19 cellular contexts compared by ENCODE assay signal in the genomic region with DNA sequence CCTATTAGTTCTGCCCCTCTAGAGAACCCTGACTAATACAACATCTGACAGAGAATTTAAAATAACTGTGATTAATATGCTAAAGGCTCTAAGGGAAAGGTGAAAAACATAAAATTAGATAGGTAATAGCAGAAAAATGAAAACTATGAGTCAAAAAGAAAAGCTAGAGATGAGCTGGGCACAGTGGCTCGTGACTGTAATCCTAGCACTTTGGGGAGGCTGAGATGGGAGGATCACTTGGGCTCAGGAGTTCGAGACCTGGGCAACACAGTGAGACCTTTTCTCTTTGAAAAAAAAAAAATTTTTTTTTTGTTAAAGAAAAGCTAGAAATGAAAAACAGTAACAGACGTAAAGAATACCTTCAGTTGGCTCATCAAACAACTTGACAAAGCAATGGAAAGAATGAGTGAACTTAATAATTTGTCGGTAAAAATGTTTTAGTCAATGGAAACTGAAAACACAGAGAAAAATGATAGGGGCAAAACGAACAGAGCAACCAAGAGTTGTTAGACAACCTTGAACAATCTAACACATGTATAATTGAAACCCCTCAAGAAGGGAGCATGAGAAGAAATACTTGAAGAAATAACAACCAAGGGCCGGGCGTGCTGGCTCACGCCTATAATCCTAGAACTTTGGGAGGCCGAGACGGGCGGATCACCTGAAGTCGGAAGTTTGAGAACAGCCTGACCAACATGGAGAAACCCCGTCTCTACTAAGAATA.
"Had no signal": no experiment of that assay in that cellular context is flagged by ENCODE, and none has a peak within 500 bp of the region (broad histone marks: within the 10 kb centered on the region; RNA-seq: fewer than 3 reads in every experiment).

No MANE protein-coding gene starts in this region.

- DNase-seq: activated B cell treated with CpG ODN at 0.5 μM for 24 hours; activated effector memory CD4-positive, alpha-beta T cell treated with anti-CD3 and anti-CD28 coated beads, Interleukin-2, amount 50 U/mL, for 16 hours; adrenal gland; gastrocnemius medialis; head of caudate nucleus; lower lobe of right lung; naive thymus-derived CD8-positive, alpha-beta T cell; SHP77 treated with DMSO at 0.1 percent for 48 hours; SK-N-SH had no signal

- H3K4me1 ChIP-seq: adrenal gland, breast epithelium, gastrocnemius medialis, lower lobe of right lung, prostate gland, right atrium auricular region, tibial nerve had no signal

- H3K4me3 Mint-ChIP-seq: activated B cell treated with CpG ODN at 0.5 μM for 24 hours; naive thymus-derived CD8-positive, alpha-beta T cell; stimulated activated naive CD8-positive, alpha-beta T cell treated with anti-CD3 and anti-CD28 coated beads, Interleukin-15, Interleukin-2, amounts not matched to agents 100 ng/mL and 50 ng/mL, for 24 hours; T-helper 2 cell treated with Interferon-gamma antibody and Interleukin-4, amounts not matched to agents 5 μg/mL and 100 μg/mL, for 36 hours had no signal

- H3K4me3 ChIP-seq: adrenal gland, breast epithelium, coronary artery, gastrocnemius medialis, lower lobe of right lung, prostate gland, right atrium auricular region, tibial nerve had no signal

- H3K27me3 Mint-ChIP-seq: activated B cell treated with CpG ODN at 0.5 μM for 24 hours; naive thymus-derived CD8-positive, alpha-beta T cell; stimulated activated naive CD8-positive, alpha-beta T cell treated with anti-CD3 and anti-CD28 coated beads, Interleukin-15, Interleukin-2, amounts not matched to agents 100 ng/mL and 50 ng/mL, for 24 hours had no signal

- ATAC-seq: gastrocnemius medialis; lower lobe of right lung; naive thymus-derived CD8-positive, alpha-beta T cell had no signal

- H3K36me3 ChIP-seq: breast epithelium, prostate gland had no signal

- H3K9me3 ChIP-seq: adrenal gland, breast epithelium, gastrocnemius medialis, lower lobe of right lung, prostate gland, right atrium auricular region, SK-N-SH, tibial nerve had no signal

- H3K9me3 Mint-ChIP-seq: activated B cell treated with CpG ODN at 0.5 μM for 24 hours; naive thymus-derived CD8-positive, alpha-beta T cell; stimulated activated naive CD8-positive, alpha-beta T cell treated with anti-CD3 and anti-CD28 coated beads, Interleukin-15, Interleukin-2, amounts not matched to agents 100 ng/mL and 50 ng/mL, for 24 hours; T-helper 2 cell treated with Interferon-gamma antibody and Interleukin-4, amounts not matched to agents 5 μg/mL and 100 μg/mL, for 36 hours had no signal

- FAIRE-seq: astrocyte, keratinocyte, urothelium cell line had no signal

- H3K36me3 Mint-ChIP-seq: naive thymus-derived CD8-positive, alpha-beta T cell had no signal

- H3K27ac Mint-ChIP-seq: activated B cell treated with CpG ODN at 0.5 μM for 24 hours; stimulated activated naive CD8-positive, alpha-beta T cell treated with anti-CD3 and anti-CD28 coated beads, Interleukin-15, Interleukin-2, amounts not matched to agents 100 ng/mL and 50 ng/mL, for 24 hours; T-helper 2 cell treated with Interferon-gamma antibody and Interleukin-4, amounts not matched to agents 5 μg/mL and 100 μg/mL, for 36 hours had no signal

- H3K4me1 Mint-ChIP-seq: activated B cell treated with CpG ODN at 0.5 μM for 24 hours; naive thymus-derived CD8-positive, alpha-beta T cell had no signal

- H3K27ac ChIP-seq: adrenal gland, breast epithelium, coronary artery, gastrocnemius medialis, lower lobe of right lung, prostate gland, right atrium auricular region, tibial nerve had no signal
